In the genomic region with DNA sequence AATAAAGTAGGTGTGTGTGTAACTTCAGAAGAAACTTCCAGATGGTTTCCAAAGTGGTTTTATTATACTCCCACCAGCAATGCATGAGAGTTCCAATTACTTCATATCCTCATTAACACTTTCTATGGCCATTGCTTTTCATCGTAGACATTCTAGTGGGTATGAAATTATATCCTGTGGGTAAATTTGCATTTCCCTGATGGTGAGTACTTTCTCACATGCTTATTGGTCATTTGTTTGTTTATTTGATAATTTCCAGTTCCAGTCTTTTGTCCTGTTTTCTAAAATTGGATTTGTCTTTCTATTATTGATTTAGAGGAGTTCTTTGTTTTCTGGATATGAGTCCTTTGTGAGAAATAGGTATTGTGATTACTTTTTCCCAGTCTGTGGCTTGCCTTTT, we compare ENCODE assay signal across 1 cellular context.
A peak's percentile ranks its signal among the peaks of the same experiment; 100 is the strongest.
TF ChIP-seq lines count a peak whose summit lies in the region.

No MANE protein-coding gene starts in this region.

TF ChIP-seq in GM12878, 131 proteins besides CTCF, POLR2A, EP300 and RAD21 (continued from another document):
- TF ChIP-seq, protein P1, sequence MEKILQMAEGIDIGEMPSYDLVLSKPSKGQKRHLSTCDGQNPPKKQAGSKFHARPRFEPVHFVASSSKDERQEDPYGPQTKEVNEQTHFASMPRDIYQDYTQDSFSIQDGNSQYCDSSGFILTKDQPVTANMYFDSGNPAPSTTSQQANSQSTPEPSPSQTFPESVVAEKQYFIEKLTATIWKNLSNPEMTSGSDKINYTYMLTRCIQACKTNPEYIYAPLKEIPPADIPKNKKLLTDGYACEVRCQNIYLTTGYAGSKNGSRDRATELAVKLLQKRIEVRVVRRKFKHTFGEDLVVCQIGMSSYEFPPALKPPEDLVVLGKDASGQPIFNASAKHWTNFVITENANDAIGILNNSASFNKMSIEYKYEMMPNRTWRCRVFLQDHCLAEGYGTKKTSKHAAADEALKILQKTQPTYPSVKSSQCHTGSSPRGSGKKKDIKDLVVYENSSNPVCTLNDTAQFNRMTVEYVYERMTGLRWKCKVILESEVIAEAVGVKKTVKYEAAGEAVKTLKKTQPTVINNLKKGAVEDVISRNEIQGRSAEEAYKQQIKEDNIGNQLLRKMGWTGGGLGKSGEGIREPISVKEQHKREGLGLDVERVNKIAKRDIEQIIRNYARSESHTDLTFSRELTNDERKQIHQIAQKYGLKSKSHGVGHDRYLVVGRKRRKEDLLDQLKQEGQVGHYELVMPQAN (conservative IDR thresholded peaks at IDR 0.05), result no peak
- TF ChIP-seq KDM1A (IDR thresholded peaks at IDR 0.05; ENCODE audit: borderline replicate concordance) (no peak), JUND (IDR thresholded peaks at IDR 0.05; ENCODE audit: low read depth, low read length) (no peak), BHLHE40 (IDR thresholded peaks at IDR 0.05; ENCODE audit: borderline replicate concordance in 1 of 2, low read depth in 2 of 2, low read length in 1 of 2) (peak; percentile 19 to 40; a peak in 1 of 4 replicates), MXI1 (IDR thresholded peaks at IDR 0.05; ENCODE audit: low read depth, low read length) (no peak), SUZ12 (IDR thresholded peaks at IDR 0.05; ENCODE audit: unreplicated experiment) (no peak), HDGF (IDR thresholded peaks at IDR 0.05) (no peak), ZNF217 (IDR thresholded peaks at IDR 0.05) (0 out of 2 replicates have a peak, but pooled peaks have one; percentile 27), BRCA1 (IDR thresholded peaks at IDR 0.05; ENCODE audit: low read depth, low read length) (no peak), BACH1 (IDR thresholded peaks at IDR 0.05; ENCODE audit: borderline replicate concordance) (no peak), TCF3 (IDR thresholded peaks at IDR 0.05; ENCODE audit: borderline replicate concordance, insufficient read depth, low read depth, low read length) (no peak), KLF5 (IDR thresholded peaks at IDR 0.05; ENCODE audit: partially characterized antibody) (no peak), ESRRA (IDR thresholded peaks at IDR 0.05; ENCODE audit: low read length) (no peak), IKZF1 (conservative IDR thresholded peaks at IDR 0.05) (peak; percentile 66), CBFB (IDR thresholded peaks at IDR 0.05; ENCODE audit: low read depth) (no peak), MEF2B (IDR thresholded peaks at IDR 0.05; ENCODE audit: partially characterized antibody, poor library complexity, severe bottlenecking) (peak; percentile 64), TBL1XR1 (IDR thresholded peaks at IDR 0.05; ENCODE audit: low read depth, low read length) (0 out of 2 replicates have a peak, but pooled peaks have one; percentile 14), ZNF274 (IDR thresholded peaks at IDR 0.05; ENCODE audit: insufficient read depth, insufficient read length) (no peak), NR2F1 (conservative IDR thresholded peaks at IDR 0.05) (no peak), SUPT20H (IDR thresholded peaks at IDR 0.05; ENCODE audit: borderline replicate concordance, control insufficient read depth, low read depth, low read length) (no peak), RCOR1 (conservative IDR thresholded peaks at IDR 0.05; ENCODE audit: low read depth, low read length) (no peak), TAF1 (IDR thresholded peaks at IDR 0.05; ENCODE audit: borderline replicate concordance, low read depth, low read length) (no peak), CREB1 (IDR thresholded peaks at IDR 0.05; ENCODE audit: low read depth) (no peak), POU2F2 (IDR thresholded peaks at IDR 0.05; ENCODE audit: borderline replicate concordance, low read depth, low read length) (peak; percentile 69; the same call in 1 of the 3 replicates), GABPA (IDR thresholded peaks at IDR 0.05; ENCODE audit: low read depth) (no peak), RFX5 (IDR thresholded peaks at IDR 0.05; ENCODE audit: low read depth, low read length) (no peak), ZZZ3 (IDR thresholded peaks at IDR 0.05; ENCODE audit: control insufficient read depth, insufficient read length, low read depth) (no peak), MTA2 (IDR thresholded peaks at IDR 0.05; ENCODE audit: low read depth) (peak; percentile 88), CBX5 (IDR thresholded peaks at IDR 0.05; ENCODE audit: low read depth) (no peak), TCF7 (IDR thresholded peaks at IDR 0.05; ENCODE audit: borderline replicate concordance) (no peak), EED (IDR thresholded peaks at IDR 0.05; ENCODE audit: low read depth) (no peak), FOXM1 (IDR thresholded peaks at IDR 0.05; ENCODE audit: low read depth, low read length) (no peak), BMI1 (IDR thresholded peaks at IDR 0.05; ENCODE audit: borderline replicate concordance) (no peak), POLR2AphosphoS5 (IDR thresholded peaks at IDR 0.05; ENCODE audit: low read length) (no peak)
- TF ChIP-seq, protein P2, sequence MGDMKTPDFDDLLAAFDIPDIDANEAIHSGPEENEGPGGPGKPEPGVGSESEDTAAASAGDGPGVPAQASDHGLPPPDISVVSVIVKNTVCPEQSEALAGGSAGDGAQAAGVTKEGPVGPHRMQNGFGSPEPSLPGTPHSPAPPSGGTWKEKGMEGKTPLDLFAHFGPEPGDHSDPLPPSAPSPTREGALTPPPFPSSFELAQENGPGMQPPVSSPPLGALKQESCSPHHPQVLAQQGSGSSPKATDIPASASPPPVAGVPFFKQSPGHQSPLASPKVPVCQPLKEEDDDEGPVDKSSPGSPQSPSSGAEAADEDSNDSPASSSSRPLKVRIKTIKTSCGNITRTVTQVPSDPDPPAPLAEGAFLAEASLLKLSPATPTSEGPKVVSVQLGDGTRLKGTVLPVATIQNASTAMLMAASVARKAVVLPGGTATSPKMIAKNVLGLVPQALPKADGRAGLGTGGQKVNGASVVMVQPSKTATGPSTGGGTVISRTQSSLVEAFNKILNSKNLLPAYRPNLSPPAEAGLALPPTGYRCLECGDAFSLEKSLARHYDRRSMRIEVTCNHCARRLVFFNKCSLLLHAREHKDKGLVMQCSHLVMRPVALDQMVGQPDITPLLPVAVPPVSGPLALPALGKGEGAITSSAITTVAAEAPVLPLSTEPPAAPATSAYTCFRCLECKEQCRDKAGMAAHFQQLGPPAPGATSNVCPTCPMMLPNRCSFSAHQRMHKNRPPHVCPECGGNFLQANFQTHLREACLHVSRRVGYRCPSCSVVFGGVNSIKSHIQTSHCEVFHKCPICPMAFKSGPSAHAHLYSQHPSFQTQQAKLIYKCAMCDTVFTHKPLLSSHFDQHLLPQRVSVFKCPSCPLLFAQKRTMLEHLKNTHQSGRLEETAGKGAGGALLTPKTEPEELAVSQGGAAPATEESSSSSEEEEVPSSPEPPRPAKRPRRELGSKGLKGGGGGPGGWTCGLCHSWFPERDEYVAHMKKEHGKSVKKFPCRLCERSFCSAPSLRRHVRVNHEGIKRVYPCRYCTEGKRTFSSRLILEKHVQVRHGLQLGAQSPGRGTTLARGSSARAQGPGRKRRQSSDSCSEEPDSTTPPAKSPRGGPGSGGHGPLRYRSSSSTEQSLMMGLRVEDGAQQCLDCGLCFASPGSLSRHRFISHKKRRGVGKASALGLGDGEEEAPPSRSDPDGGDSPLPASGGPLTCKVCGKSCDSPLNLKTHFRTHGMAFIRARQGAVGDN (IDR thresholded peaks at IDR 0.05), result peak; percentile 65; the same call in 1 of the 2 replicates
- TF ChIP-seq, protein P3, sequence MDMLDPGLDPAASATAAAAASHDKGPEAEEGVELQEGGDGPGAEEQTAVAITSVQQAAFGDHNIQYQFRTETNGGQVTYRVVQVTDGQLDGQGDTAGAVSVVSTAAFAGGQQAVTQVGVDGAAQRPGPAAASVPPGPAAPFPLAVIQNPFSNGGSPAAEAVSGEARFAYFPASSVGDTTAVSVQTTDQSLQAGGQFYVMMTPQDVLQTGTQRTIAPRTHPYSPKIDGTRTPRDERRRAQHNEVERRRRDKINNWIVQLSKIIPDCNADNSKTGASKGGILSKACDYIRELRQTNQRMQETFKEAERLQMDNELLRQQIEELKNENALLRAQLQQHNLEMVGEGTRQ (IDR thresholded peaks at IDR 0.05; ENCODE audit: borderline replicate concordance, low read depth, low read length), result no peak
- TF ChIP-seq, protein P4, sequence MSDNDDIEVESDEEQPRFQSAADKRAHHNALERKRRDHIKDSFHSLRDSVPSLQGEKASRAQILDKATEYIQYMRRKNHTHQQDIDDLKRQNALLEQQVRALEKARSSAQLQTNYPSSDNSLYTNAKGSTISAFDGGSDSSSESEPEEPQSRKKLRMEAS (IDR thresholded peaks at IDR 0.05; ENCODE audit: low read depth, low read length), result no peak
- TF ChIP-seq, protein P5, sequence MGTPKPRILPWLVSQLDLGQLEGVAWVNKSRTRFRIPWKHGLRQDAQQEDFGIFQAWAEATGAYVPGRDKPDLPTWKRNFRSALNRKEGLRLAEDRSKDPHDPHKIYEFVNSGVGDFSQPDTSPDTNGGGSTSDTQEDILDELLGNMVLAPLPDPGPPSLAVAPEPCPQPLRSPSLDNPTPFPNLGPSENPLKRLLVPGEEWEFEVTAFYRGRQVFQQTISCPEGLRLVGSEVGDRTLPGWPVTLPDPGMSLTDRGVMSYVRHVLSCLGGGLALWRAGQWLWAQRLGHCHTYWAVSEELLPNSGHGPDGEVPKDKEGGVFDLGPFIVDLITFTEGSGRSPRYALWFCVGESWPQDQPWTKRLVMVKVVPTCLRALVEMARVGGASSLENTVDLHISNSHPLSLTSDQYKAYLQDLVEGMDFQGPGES (IDR thresholded peaks at IDR 0.05), result no peak
- TF ChIP-seq, protein P6, sequence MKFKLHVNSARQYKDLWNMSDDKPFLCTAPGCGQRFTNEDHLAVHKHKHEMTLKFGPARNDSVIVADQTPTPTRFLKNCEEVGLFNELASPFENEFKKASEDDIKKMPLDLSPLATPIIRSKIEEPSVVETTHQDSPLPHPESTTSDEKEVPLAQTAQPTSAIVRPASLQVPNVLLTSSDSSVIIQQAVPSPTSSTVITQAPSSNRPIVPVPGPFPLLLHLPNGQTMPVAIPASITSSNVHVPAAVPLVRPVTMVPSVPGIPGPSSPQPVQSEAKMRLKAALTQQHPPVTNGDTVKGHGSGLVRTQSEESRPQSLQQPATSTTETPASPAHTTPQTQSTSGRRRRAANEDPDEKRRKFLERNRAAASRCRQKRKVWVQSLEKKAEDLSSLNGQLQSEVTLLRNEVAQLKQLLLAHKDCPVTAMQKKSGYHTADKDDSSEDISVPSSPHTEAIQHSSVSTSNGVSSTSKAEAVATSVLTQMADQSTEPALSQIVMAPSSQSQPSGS (IDR thresholded peaks at IDR 0.05; ENCODE audit: low read length), result peak; percentile 43
